In the genomic region with DNA sequence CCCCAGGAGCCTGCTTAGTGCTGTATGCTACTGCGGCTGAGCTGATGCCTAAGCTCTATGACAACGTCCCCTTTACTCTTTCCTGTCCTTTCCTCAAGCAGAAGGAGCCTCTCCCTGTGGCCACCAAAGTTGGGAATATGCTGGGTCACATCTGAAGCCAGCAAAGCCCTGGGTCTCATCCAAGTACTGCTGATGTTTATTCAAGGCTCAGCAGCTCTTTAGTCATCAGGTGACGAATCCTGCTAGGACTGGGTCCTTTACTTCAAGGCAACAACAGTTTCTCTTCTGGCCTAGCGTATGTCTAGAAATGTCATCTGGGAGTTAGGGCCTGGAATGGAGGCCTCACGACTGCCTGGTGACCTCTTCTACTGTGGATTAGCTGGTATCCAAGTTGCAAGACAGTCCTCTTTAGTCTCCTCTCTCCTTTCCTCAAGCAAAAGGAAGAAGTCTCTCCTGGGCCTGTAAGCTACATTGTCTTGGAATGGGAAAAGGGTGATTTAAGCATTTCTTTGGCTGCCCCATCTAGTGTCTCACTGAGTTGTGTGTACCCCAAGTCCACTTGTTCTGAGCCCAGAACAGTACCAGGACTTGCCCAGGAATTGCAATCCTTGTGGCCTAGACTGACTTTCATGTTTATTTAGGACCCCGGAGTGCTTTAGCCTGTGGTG, we compare ENCODE assay signal across 12 cellular contexts.
DNase-seq lines count a peak whose midpoint lies in the region; ATAC-seq, FAIRE-seq and TF ChIP-seq lines count a peak whose summit lies in the region.
"Had no signal": no experiment of that assay in that cellular context is flagged by ENCODE, and none has a peak within 500 bp of the region (broad histone marks: within the 10 kb centered on the region; RNA-seq: fewer than 3 reads in every experiment).

No MANE protein-coding gene starts in this region.

- no peaks in the 10 kb centered on the region for H4K20me1 ChIP-seq in Karpas-422 (ENCODE audit: insufficient read depth, low read depth, low read length)

- H2AFZ ChIP-seq in Karpas-422 (ENCODE audit: low read length), result no peak overlapping the region

- DNase-seq in A172 (ENCODE audit: low spot score) (peak; percentile 75), HT-29 (ENCODE audit: low spot score) (peak; percentile 37), bronchial epithelial cell (ENCODE audit: low read depth) (peak; percentile 92), left lung (no peak), HTR-8/SVneo (ENCODE audit: insufficient read length, low spot score) (no peak), SW 1271 (lab: John Stamatoyannopoulos, UW) (no peak), RPMI8226 (no peak), Karpas-422 (no peak)
- DNase-seq: AML-193, NCI-H1930 had no signal

- H3K9me3 ChIP-seq in left lung, result no peaks in the 10 kb centered on the region
- no peaks in the 10 kb centered on the region for H3K9me3 ChIP-seq in Karpas-422 (ENCODE audit: low read length)

- H3K4me2 ChIP-seq in Karpas-422 (ENCODE audit: low read depth, low read length, poor library complexity, severe bottlenecking), result no peak overlapping the region

- H3K27ac ChIP-seq in left lung (no peak overlapping the region), Karpas-422 (ENCODE audit: low read length) (no peak overlapping the region)

- H3K27me3 ChIP-seq in bronchial epithelial cell (ENCODE audit: control insufficient read depth, insufficient read depth, low read length), result no peaks in the 10 kb centered on the region
- H3K27me3 ChIP-seq in left lung, result no peaks in the 10 kb centered on the region
- H3K27me3 ChIP-seq in Karpas-422 (ENCODE audit: low read length), result no peaks in the 10 kb centered on the region

- peak; percentile 86 for ATAC-seq in left lung
- ATAC-seq: activated T-helper 17 cell treated with anti-CD3 and anti-CD28 coated beads, Interleukin-2, amount 50 U/mL, for 72 hours; WTC11 had no signal

- H3K4me1 ChIP-seq in left lung (no peaks in the 10 kb centered on the region), Karpas-422 (ENCODE audit: low read length) (no peaks in the 10 kb centered on the region)

- H3K36me3 ChIP-seq in bronchial epithelial cell (ENCODE audit: control insufficient read depth, insufficient read depth, low read length), result no peaks in the 10 kb centered on the region
- no peaks in the 10 kb centered on the region for H3K36me3 ChIP-seq in left lung
- H3K36me3 ChIP-seq in Karpas-422 (ENCODE audit: insufficient read depth, low read length), result no peaks in the 10 kb centered on the region

- H3K79me2 ChIP-seq in Karpas-422 (ENCODE audit: low read length), result no peaks in the 10 kb centered on the region

- no peak overlapping the region for H3K9ac ChIP-seq in Karpas-422 (ENCODE audit: low read length)

- H3K4me3 ChIP-seq in bronchial epithelial cell (ENCODE audit: low read depth, low read length) (no peak overlapping the region), left lung (no peak overlapping the region), Karpas-422 (ENCODE audit: low read length) (no peak overlapping the region)

- TF ChIP-seq CTCF in bronchial epithelial cell (IDR thresholded peaks at IDR 0.05; ENCODE audit: insufficient read depth, low read length, severe bottlenecking), result no peak
- TF ChIP-seq CTCF in left lung (IDR thresholded peaks at IDR 0.05), result no peak

- no peaks in the 10 kb centered on the region for H3K9me2 ChIP-seq in Karpas-422 (replicated peaks; ENCODE audit: insufficient read depth, low read length)

- intact Hi-C loops in left lung (cut with DNase I), result no loop called here

- FAIRE-seq in bronchial epithelial cell (lab: Jason Lieb, UNC) (peak; percentile 99), HTR-8/SVneo (lab: Jason Lieb, UNC) (no peak)

Comparison
In these comparisons a context has a peak if more than half of its experiments do, and no peak if none do; other contexts are left out.
1. DNase-seq: peak in A172 (single experiment), HT-29 (single experiment) and bronchial epithelial cell (single experiment); none in left lung (0 of 2), HTR-8/SVneo (single experiment), SW 1271 (0 of 2), RPMI8226 (single experiment) and Karpas-422 (single experiment).